ENCODE assay signal across 17 cellular contexts in genomic region chr4:100511906-100512305, GRCh38. TPM values are rescaled to one million over a fixed set of nuclear protein-coding genes. Genes with fewer than 3 reads are reported as not detected.
"Had no signal": no experiment of that assay in that cellular context is flagged by ENCODE, and none has a peak within 500 bp of the region (broad histone marks: within the 10 kb centered on the region; RNA-seq: fewer than 3 reads in every experiment).

No MANE protein-coding gene starts in this region.

- H3K4me2 ChIP-seq: neural progenitor cell had no signal

- H3K9me3 ChIP-seq: esophagus muscularis mucosa, left lung, pancreas, thyroid gland had no signal

- H3K4me1 ChIP-seq: esophagus muscularis mucosa, pancreas had no signal

- H3K36me3 ChIP-seq: brain microvascular endothelial cell, esophagus muscularis mucosa, left lung, neural progenitor cell, pancreas, thyroid gland, WERI-Rb-1 had no signal

- H3K27ac ChIP-seq: brain microvascular endothelial cell, esophagus muscularis mucosa, left lung, neural progenitor cell, pancreas, skin epidermis, WERI-Rb-1 had no signal

- H3K4me3 ChIP-seq: left lung, neural progenitor cell, pancreas, skin epidermis, thyroid gland had no signal

- DNase-seq: activated CD4-positive, alpha-beta memory T cell treated with anti-CD3 and anti-CD28 coated beads, Interleukin-2, amount 10 ng/mL, durations not matched to agents 7 days and 5 days; activated CD4-positive, alpha-beta T cell treated with anti-CD3 and anti-CD28 coated beads for 36 hours; activated gamma-delta T cell treated with Interleukin-2 at 50 U/mL for 16 hours; activated naive CD8-positive, alpha-beta T cell treated with anti-CD3 and anti-CD28 coated beads for 36 hours; activated T-cell treated with anti-CD3 and anti-CD28 coated beads, Interleukin-2, amount 50 U/mL, for 48 hours; brain microvascular endothelial cell; endodermal cell; glutamatergic neuron; pancreas; T1000; thyroid gland; WERI-Rb-1 had no signal

- H3K27me3 ChIP-seq: brain microvascular endothelial cell, esophagus muscularis mucosa, left lung, neural progenitor cell, pancreas, thyroid gland had no signal

- H3K9ac ChIP-seq: neural progenitor cell had no signal

RNA-seq across cellular contexts. Expression of gene EMCN, which starts 5.9 kb away (rescaled TPM):
- total RNA-seq: activated CD4-positive, alpha-beta memory T cell treated with anti-CD3 and anti-CD28 coated beads, Interleukin-2, amount 10 ng/mL, durations not matched to agents 7 days and 5 days; activated CD4-positive, alpha-beta T cell treated with anti-CD3 and anti-CD28 coated beads for 36 hours; activated naive CD8-positive, alpha-beta T cell treated with anti-CD3 and anti-CD28 coated beads for 36 hours; endodermal cell; fibroblast of villous mesenchyme had no signal
